Comparison of ENCODE assay signal across 19 cellular contexts in the genomic region with DNA sequence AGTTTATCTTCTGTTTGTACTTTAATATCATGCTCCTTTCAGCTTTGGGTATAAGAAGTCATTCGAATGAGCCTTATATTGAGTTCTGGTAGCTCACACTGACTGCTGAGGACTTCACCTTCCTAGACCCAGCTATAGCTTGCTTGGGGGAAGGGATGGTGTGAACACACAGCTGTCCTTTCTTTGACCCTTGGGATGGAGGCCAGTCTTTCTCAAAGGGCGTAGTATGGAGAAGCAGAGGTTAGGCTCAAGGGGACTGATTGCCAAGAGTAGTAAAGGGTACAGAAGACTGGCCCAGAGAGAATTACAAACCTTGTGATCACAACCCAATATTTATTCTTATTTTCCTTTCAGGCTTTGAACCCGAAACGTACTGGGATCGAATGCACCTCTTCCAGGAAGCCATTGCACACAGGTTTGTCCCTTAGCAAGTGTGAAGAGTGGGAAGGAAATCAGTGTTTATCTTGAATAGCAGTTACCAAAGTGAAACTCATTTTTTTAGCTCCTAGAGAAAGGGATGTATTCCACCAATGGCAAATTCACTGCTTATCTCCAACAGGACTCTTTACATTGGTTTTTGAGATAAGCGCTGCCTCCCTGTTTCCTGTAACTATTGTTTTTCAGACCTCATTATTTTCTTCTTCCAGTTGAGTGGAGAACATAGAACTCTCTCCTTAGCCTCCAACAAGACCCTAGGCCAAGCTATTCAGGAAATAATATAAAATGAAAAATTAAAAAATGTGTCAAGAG. TPM values are rescaled to one million over a fixed set of nuclear protein-coding genes. Genes with fewer than 3 reads are reported as not detected.
DNase-seq lines count a peak whose midpoint lies in the region; ATAC-seq, FAIRE-seq and TF ChIP-seq lines count a peak whose summit lies in the region.
"Had no signal": no experiment of that assay in that cellular context is flagged by ENCODE, and none has a peak within 500 bp of the region (broad histone marks: within the 10 kb centered on the region; RNA-seq: fewer than 3 reads in every experiment).

No MANE protein-coding gene starts in this region.

- no peak for DNase-seq in activated CD8-positive, alpha-beta T cell treated with anti-CD3 and anti-CD28 coated beads for 36 hours
- no peak for DNase-seq in activated CD8-positive, alpha-beta T cell treated with anti-CD3 and anti-CD28 coated beads, Interleukin-2, amount 10 ng/mL, durations not matched to agents 7 days and 5 days
- peak; percentile 51 to 77 (median 56) for DNase-seq in K562 (ENCODE audit: extremely low read depth in 1 of 4, low spot score in 3 of 4)
- peak; percentile 9 to 37 for DNase-seq in lung microvascular endothelial cell (ENCODE audit: low read depth in 2 of 2)
- no peak for DNase-seq in stomach
- no peak for DNase-seq in coronary artery (ENCODE audit: low spot score)
- DNase-seq in NCI-H82 treated with DMSO at 0.1 percent for 48 hours (lab: John Stamatoyannopoulos, UW; ENCODE audit: unreplicated experiment), result no peak
- no peak for DNase-seq in NAMALWA (ENCODE audit: low spot score)
- DNase-seq: 8988T; BE2C; CD4-positive, alpha-beta T cell; DMS79 treated with DMSO at 0.1 percent for 48 hours; NCI-H1105 treated with DMSO at 0.1 percent for 48 hours; NCI-H1694 treated with DMSO at 0.1 percent for 48 hours; NCI-H526 treated with DMSO at 0.1 percent for 48 hours; PC-3 had no signal

- 2% methylated on average over 6 of the region's 6 CpGs for WGBS in K562 (ENCODE audit: insufficient coverage, low coverage, missing lambda C conversion rate)
- 29 to 62% (median 51%) methylated on average over 6 of the region's 6 CpGs for WGBS in stomach, 5 donors

- no peak for TF ChIP-seq POLR2A in K562 (conservative IDR thresholded peaks at IDR 0.05)
- no peak for TF ChIP-seq POLR2A in stomach (IDR thresholded peaks at IDR 0.05)

- no peak; a peak in 1 of 4 replicates for TF ChIP-seq RAD21 in K562 (CRISPR knock-in tag; conservative IDR thresholded peaks at IDR 0.05 in 1 of 2, IDR thresholded peaks at IDR 0.05 in 1 of 2)

- H3K27me3 ChIP-seq in K562 (ENCODE audit: control insufficient read depth in 2 of 2, insufficient read depth in 2 of 2, low read length in 2 of 2) (no peaks in the 10 kb centered on the region), stomach (no peaks in the 10 kb centered on the region)
- H3K27me3 ChIP-seq: BE2C had no signal

- TF ChIP-seq CTCF in activated CD8-positive, alpha-beta T cell treated with anti-CD3 and anti-CD28 coated beads for 36 hours (IDR thresholded peaks at IDR 0.05), result no peak
- TF ChIP-seq CTCF in K562 (IDR thresholded peaks at IDR 0.05 in 2 of 3, conservative IDR thresholded peaks at IDR 0.05 in 1 of 3; ENCODE audit: insufficient read depth in 2 of 3, low read depth in 1 of 3, low read length in 3 of 3) (no peak), stomach (IDR thresholded peaks at IDR 0.05) (no peak), coronary artery (IDR thresholded peaks at IDR 0.05) (no peak)

- H3K27ac ChIP-seq in K562 (ENCODE audit: extremely low read depth, low read depth, low read length), result peak overlapping the region; percentile 73
- H3K27ac ChIP-seq in stomach, result peak overlapping the region; percentile 34 to 84 (median 67)
- H3K27ac ChIP-seq in coronary artery, result no peak overlapping the region
- H3K27ac ChIP-seq: RWPE1 had no signal

- ATAC-seq in activated CD8-positive, alpha-beta T cell treated with anti-CD3 and anti-CD28 coated beads for 36 hours, result no peak
- ATAC-seq in activated CD8-positive, alpha-beta T cell treated with anti-CD3 and anti-CD28 coated beads, Interleukin-2, amount 10 ng/mL, durations not matched to agents 7 days and 5 days, result no peak
- peak; percentile 75 for ATAC-seq in K562
- ATAC-seq: PC-3 had no signal

- FAIRE-seq in K562 (lab: Jason Lieb, UNC), result peak; percentile 96

- no TSS peak for BruUV-seq in K562 (replicated peaks; lab: Mats Ljungman, UMichigan)

- 0 out of 2 replicates have a peak overlapping the region, but pooled peaks have one; percentile 16 for H2AFZ ChIP-seq in K562 (ENCODE audit: low read depth, low read length)

- no peaks in the 10 kb centered on the region for H3K9me1 ChIP-seq in K562 (ENCODE audit: control insufficient read depth, insufficient read depth, low read length)

- peak; percentile 81 for TF ChIP-seq EP300 in K562 (IDR thresholded peaks at IDR 0.05; ENCODE audit: low read length)
- no peak for TF ChIP-seq EP300 in stomach (IDR thresholded peaks at IDR 0.05)

- H3K79me2 ChIP-seq in K562 (ENCODE audit: control insufficient read depth, insufficient read depth, low read length), result no peaks in the 10 kb centered on the region

- in situ Hi-C loops in K562 (cut with MboI), result no loop called here

- intact Hi-C loops in activated CD8-positive, alpha-beta T cell treated with anti-CD3 and anti-CD28 coated beads for 36 hours (cut with micrococcal nuclease), result no loop called here
- intact Hi-C loops in K562 (cut with micrococcal nuclease), result loop anchor here (1.0 kb wide), 1 partner anchor 45 kb away; no protein-coding TSS in a partner anchor
- intact Hi-C loops in stomach (cut with DNase I; ENCODE audit: low total_unique reads), result no loop called here

- H3K4me1 ChIP-seq in K562 (replicated peaks in 1 of 2; ENCODE audit: control insufficient read depth in 2 of 2, insufficient read depth in 2 of 2, low read length in 2 of 2), result peaks cover 33 to 44% of the 10 kb centered on the region in 2 experiments
- peaks cover 0 to 20% (median 5%) of the 10 kb centered on the region in 4 donors for H3K4me1 ChIP-seq in stomach
- H3K4me1 ChIP-seq: HAP-1 had no signal

- H4K20me1 ChIP-seq in K562 (replicated peaks; ENCODE audit: control insufficient read depth, insufficient read depth, low read length), result no peaks in the 10 kb centered on the region

- H3K4me2 ChIP-seq in K562 (ENCODE audit: insufficient read depth, low read length), result peak overlapping the region; percentile 43

- H3K27ac Mint-ChIP-seq in activated CD8-positive, alpha-beta T cell treated with anti-CD3 and anti-CD28 coated beads for 36 hours, result peak overlapping the region; percentile 36
- no peak overlapping the region for H3K27ac Mint-ChIP-seq in activated CD8-positive, alpha-beta T cell treated with anti-CD3 and anti-CD28 coated beads, Interleukin-2, amount 10 ng/mL, durations not matched to agents 7 days and 5 days
- H3K27ac Mint-ChIP-seq: CD4-positive, alpha-beta T cell; IgD-negative memory B cell had no signal

- H3K9me3 Mint-ChIP-seq in activated CD8-positive, alpha-beta T cell treated with anti-CD3 and anti-CD28 coated beads for 36 hours, result no peaks in the 10 kb centered on the region
- H3K9me3 Mint-ChIP-seq in activated CD8-positive, alpha-beta T cell treated with anti-CD3 and anti-CD28 coated beads, Interleukin-2, amount 10 ng/mL, durations not matched to agents 7 days and 5 days (ENCODE audit: insufficient read depth), result no peaks in the 10 kb centered on the region
- H3K9me3 Mint-ChIP-seq: CD4-positive, alpha-beta T cell; IgD-negative memory B cell had no signal

- H3K36me3 Mint-ChIP-seq in activated CD8-positive, alpha-beta T cell treated with anti-CD3 and anti-CD28 coated beads for 36 hours (ENCODE audit: low read depth), result peaks cover 7% of the 10 kb centered on the region
- peaks cover 11% of the 10 kb centered on the region for H3K36me3 Mint-ChIP-seq in activated CD8-positive, alpha-beta T cell treated with anti-CD3 and anti-CD28 coated beads, Interleukin-2, amount 10 ng/mL, durations not matched to agents 7 days and 5 days (ENCODE audit: low read depth)

- POLR2A ChIA-PET in activated CD8-positive, alpha-beta T cell treated with anti-CD3 and anti-CD28 coated beads for 36 hours (lab: Charles Lee), result no interaction called here
- POLR2A ChIA-PET in activated CD8-positive, alpha-beta T cell treated with anti-CD3 and anti-CD28 coated beads, Interleukin-2, amount 10 ng/mL, durations not matched to agents 7 days and 5 days (lab: Charles Lee), result no interaction called here
- POLR2A ChIA-PET in K562 (lab: Yijun Ruan, JAX), result interaction anchor here (0.5 to 1.3 kb wide), 5 partner anchors 8 to 89 kb away, joined by 3 read pairs; no protein-coding TSS in a partner anchor

- H3K9me3 ChIP-seq in K562 (replicated peaks; ENCODE audit: control insufficient read depth, insufficient read depth, low read depth, low read length), result no peaks in the 10 kb centered on the region
- no peaks in the 10 kb centered on the region for H3K9me3 ChIP-seq in stomach
- H3K9me3 ChIP-seq: BE2C, HAP-1 had no signal

- H3K4me1 Mint-ChIP-seq in activated CD8-positive, alpha-beta T cell treated with anti-CD3 and anti-CD28 coated beads for 36 hours (ENCODE audit: low read depth), result no peaks in the 10 kb centered on the region
- no peaks in the 10 kb centered on the region for H3K4me1 Mint-ChIP-seq in activated CD8-positive, alpha-beta T cell treated with anti-CD3 and anti-CD28 coated beads, Interleukin-2, amount 10 ng/mL, durations not matched to agents 7 days and 5 days (ENCODE audit: low read depth)
- H3K4me1 Mint-ChIP-seq: IgD-negative memory B cell had no signal

- no peak overlapping the region; a peak in 1 of 4 replicates for H3K9ac ChIP-seq in K562 (ENCODE audit: insufficient read depth in 1 of 2, low read depth in 2 of 2, low read length in 2 of 2)

- H3K4me3 ChIP-seq in K562 (no peak overlapping the region; the same call in 1 of the 2 replicates), stomach (no peak overlapping the region), coronary artery (no peak overlapping the region)
- H3K4me3 ChIP-seq: HAP-1 had no signal

- no peaks in the 10 kb centered on the region for H3K27me3 Mint-ChIP-seq in activated CD8-positive, alpha-beta T cell treated with anti-CD3 and anti-CD28 coated beads for 36 hours
- no peaks in the 10 kb centered on the region for H3K27me3 Mint-ChIP-seq in activated CD8-positive, alpha-beta T cell treated with anti-CD3 and anti-CD28 coated beads, Interleukin-2, amount 10 ng/mL, durations not matched to agents 7 days and 5 days (ENCODE audit: low read depth)
- H3K27me3 Mint-ChIP-seq: CD4-positive, alpha-beta T cell; IgD-negative memory B cell had no signal

- no peak overlapping the region for H3K4me3 Mint-ChIP-seq in activated CD8-positive, alpha-beta T cell treated with anti-CD3 and anti-CD28 coated beads for 36 hours
- no peak overlapping the region for H3K4me3 Mint-ChIP-seq in activated CD8-positive, alpha-beta T cell treated with anti-CD3 and anti-CD28 coated beads, Interleukin-2, amount 10 ng/mL, durations not matched to agents 7 days and 5 days
- H3K4me3 Mint-ChIP-seq: CD4-positive, alpha-beta T cell; IgD-negative memory B cell had no signal

- H3K36me3 ChIP-seq in K562 (ENCODE audit: control insufficient read depth, insufficient read depth, low read length), result peaks cover 24% of the 10 kb centered on the region; the same call in 1 of the 3 replicates
- H3K36me3 ChIP-seq in stomach, result peaks cover 13 to 88% (median 74%) of the 10 kb centered on the region in 4 donors
- H3K36me3 ChIP-seq: BE2C had no signal

- CTCF ChIA-PET in activated CD8-positive, alpha-beta T cell treated with anti-CD3 and anti-CD28 coated beads for 36 hours (lab: Charles Lee), result interaction anchor here (2.3 kb wide), 1 partner anchor 69 kb away, joined by 7 read pairs; no protein-coding TSS in a partner anchor
- CTCF ChIA-PET in activated CD8-positive, alpha-beta T cell treated with anti-CD3 and anti-CD28 coated beads, Interleukin-2, amount 10 ng/mL, durations not matched to agents 7 days and 5 days (lab: Charles Lee), result no interaction called here
- CTCF ChIA-PET in K562 (lab: Yijun Ruan, JAX; ENCODE audit: low intra/inter-chr PET ratio), result no interaction called here

RNA-seq across cellular contexts. Expression of gene YWHAH, which starts 42.8 kb away (rescaled TPM):
- total RNA-seq in activated CD8-positive, alpha-beta T cell treated with anti-CD3 and anti-CD28 coated beads for 36 hours, result 100 to 1,000 TPM; 123 to 126 TPM
- 100 to 1,000 TPM; 248 to 251 TPM for total RNA-seq in activated CD8-positive, alpha-beta T cell treated with anti-CD3 and anti-CD28 coated beads, Interleukin-2, amount 10 ng/mL, durations not matched to agents 7 days and 5 days
- 39.0 and 61.0 TPM in 2 replicates for total RNA-seq in K562 (2011; cell fraction: chromatin; rRNA removed; ENCODE audit: low replicate concordance)
- total RNA-seq in K562 (2011; cell fraction: nucleolus; rRNA removed), result 24.5 and 26.3 TPM in 2 replicates
- total RNA-seq in K562 (2011; cell fraction: nucleoplasm; rRNA removed), result 31.3 and 37.5 TPM in 2 replicates
- total RNA-seq in K562 (2014; rRNA removed) (97.3 and 109 TPM in 2 replicates), K562 (2014; rRNA removed; fragmentation: Illumina TruSeq; extraction: Trizol) (140 and 203 TPM in 2 replicates), K562 (2015; rRNA removed; fragmentation: Illumina TruSeq; extraction: Trizol) (106 and 114 TPM in 2 replicates), K562 (2021) (141 and 162 TPM in 2 replicates), lung microvascular endothelial cell (89.6 and 103 TPM in 2 replicates), stomach (100 to 1,000 TPM in 1 of 5 donors, 10 to 100 TPM in 4; 20.5 to 284 (median 81.1) TPM)
- polyA plus RNA-seq in K562 (2011; rRNA removed) (100 and 119 TPM in 2 replicates), K562 (2014; fragmentation: Illumina TruSeq; extraction: Trizol) (171 and 177 TPM in 2 replicates), K562 (2014; fragmentation: Nextera tagmentation; extraction: Ambion mirVana) (10 to 100 TPM; 32.0 to 39.6 TPM), K562 (2014; rRNA removed) (105 and 106 TPM in 2 replicates), stomach (100 to 1,000 TPM in 2 of 3 donors, 10 to 100 TPM in 1; 60.9 to 156 (median 110) TPM)
- 104 and 112 TPM in 2 replicates for polyA plus RNA-seq in K562 (2011; cell fraction: cytosol; rRNA removed)
- polyA plus RNA-seq in K562 (2011; cell fraction: nucleus; rRNA removed), result 42.9 and 49.4 TPM in 2 replicates
- 72.8 and 107 TPM in 2 replicates for polyA plus RNA-seq in K562 (2012)
- polyA minus RNA-seq in K562 (2011; rRNA and poly(A)+ RNA removed), result 72.4 and 90.3 TPM in 2 replicates
- polyA minus RNA-seq in K562 (2011; cell fraction: cytosol; rRNA and poly(A)+ RNA removed), result 43.7 and 66.7 TPM in 2 replicates
- polyA minus RNA-seq in K562 (2011; cell fraction: nucleus; rRNA and poly(A)+ RNA removed), result 13.2 and 25.0 TPM in 2 replicates

Comparison
In these comparisons a context has a peak if more than half of its experiments do, and no peak if none do; other contexts are left out.
1. DNase-seq: peak in K562 (4 of 4) and lung microvascular endothelial cell (2 of 2); none in activated CD8-positive, alpha-beta T cell treated with anti-CD3 and anti-CD28 coated beads for 36 hours (single experiment), activated CD8-positive, alpha-beta T cell treated with anti-CD3 and anti-CD28 coated beads, Interleukin-2, amount 10 ng/mL, durations not matched to agents 7 days and 5 days (single experiment), stomach (single experiment), coronary artery (single experiment), NCI-H82 treated with DMSO at 0.1 percent for 48 hours (single experiment) and NAMALWA (single experiment).
2. H3K27ac ChIP-seq: peak in K562 (single experiment) and stomach (5 of 5); none in coronary artery (0 of 2).